1 cellular context compared by ENCODE assay signal in genomic region chr5:157731272-157732129, GRCh38.
TF ChIP-seq lines count a peak whose summit lies in the region.

THG1L (plus strand) TSS chr5:157731420; CDS start chr5:157731441, 21 bp downstream.

TF ChIP-seq in SK-N-SH, 30 proteins besides CTCF, POLR2A, EP300 and RAD21 (continued from another document):
- TF ChIP-seq REST (IDR thresholded peaks at IDR 0.05; ENCODE audit: low read depth, low read length) (0 out of 2 replicates have a peak, but pooled peaks have one; percentile 21), ZBTB33 (IDR thresholded peaks at IDR 0.05; ENCODE audit: borderline replicate concordance, low read depth) (peak; percentile 85), RXRA (IDR thresholded peaks at IDR 0.05; ENCODE audit: borderline replicate concordance, low read depth) (no peak), FOXJ3 (CRISPR knock-in tag; IDR thresholded peaks at IDR 0.05) (no peak)
